ENCODE assay signal across 1 cellular context in the genomic region with DNA sequence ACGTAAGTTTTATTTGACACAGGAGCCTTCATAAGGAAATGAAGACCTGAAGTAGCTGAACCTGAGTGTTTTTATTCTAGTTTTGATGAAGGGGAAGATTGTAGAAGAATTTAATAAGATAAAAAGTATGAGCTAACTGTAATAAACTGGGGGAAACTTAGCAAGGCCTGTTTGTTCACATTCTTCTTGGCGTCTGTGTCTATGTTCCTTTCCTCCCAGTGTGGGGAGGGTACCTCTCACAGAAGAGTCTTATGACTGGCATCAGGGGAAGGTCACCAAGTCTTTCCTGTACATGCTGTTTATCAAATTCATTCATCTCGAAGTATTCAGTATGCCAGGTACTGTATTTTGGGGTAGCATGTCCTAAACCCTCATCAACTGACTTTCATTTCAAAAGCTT.
TF ChIP-seq lines count a peak whose summit lies in the region.

No MANE protein-coding gene starts in this region.

TF ChIP-seq in endothelial cell of umbilical vein, 7 proteins besides CTCF, POLR2A, EP300 and RAD21:
- TF ChIP-seq GATA2 (IDR thresholded peaks at IDR 0.05; ENCODE audit: insufficient read depth, insufficient read length, low read depth, low read length): no peak
